Comparison of ENCODE assay signal across 8 cellular contexts in the genomic region with DNA sequence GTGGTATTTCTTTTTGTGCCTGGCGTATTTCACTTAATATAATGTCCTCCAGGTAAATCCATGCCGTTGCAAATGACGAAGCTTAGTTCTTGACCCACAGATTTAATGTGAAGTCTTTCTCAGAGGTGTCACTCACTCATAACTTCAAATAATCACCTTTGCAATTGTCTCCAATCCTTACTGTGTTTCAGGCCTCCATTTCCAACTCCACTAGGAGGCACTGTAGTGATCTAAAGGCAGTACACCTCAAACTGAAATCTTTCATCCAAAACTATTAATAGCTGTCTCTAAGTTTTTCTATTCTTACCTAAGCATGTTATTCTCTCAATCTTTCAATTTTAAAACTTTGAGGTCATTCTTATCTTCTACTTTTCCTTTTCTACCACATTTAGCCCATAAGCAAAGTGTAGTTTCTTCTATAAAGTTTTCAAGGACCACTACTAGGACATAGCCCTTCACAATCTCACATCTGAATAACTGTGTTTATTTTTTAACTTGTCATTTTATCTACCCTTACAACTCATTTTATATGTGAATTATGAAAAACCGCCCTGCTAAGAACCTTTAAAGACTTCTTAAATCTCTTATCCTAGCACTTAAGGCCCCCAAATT. TPM values are rescaled to one million over a fixed set of nuclear protein-coding genes. Genes with fewer than 3 reads are reported as not detected.
DNase-seq lines count a peak whose midpoint lies in the region; ATAC-seq, FAIRE-seq and TF ChIP-seq lines count a peak whose summit lies in the region.

No MANE protein-coding gene starts in this region.

- no peaks in the 10 kb centered on the region for H3K9me2 ChIP-seq in PC-9 (ENCODE audit: insufficient read depth)

- H3K27ac ChIP-seq in PC-9: no peak overlapping the region

- CTCF ChIA-PET in AG04449 (lab: Yijun Ruan, JAX): interaction anchor here (0.6 to 6.3 kb wide), 27 partner anchors 9 to 1229 kb away, joined by 3 to 101 read pairs (median 5); partner anchors contain the start of gene FBXO34
- CTCF ChIA-PET in GM10248 (lab: Yijun Ruan, JAX): interaction anchor here (0.6 to 5.7 kb wide), 23 partner anchors 9 to 1236 kb away, joined by 3 to 46 read pairs (median 3); no protein-coding TSS in a partner anchor
- CTCF ChIA-PET in PC-9 (lab: Charles Lee): interaction anchor here (0.6 kb wide), 1 partner anchor 182 kb away, joined by 4 read pairs; no protein-coding TSS in a partner anchor

- no peaks in the 10 kb centered on the region for H3F3A ChIP-seq in PC-9 (ENCODE audit: insufficient read depth, low read depth)

- no peaks in the 10 kb centered on the region for H3K9me3 ChIP-seq in PC-9 (ENCODE audit: insufficient read depth, low read depth)

- POLR2A ChIA-PET in AG04449 (lab: Yijun Ruan, JAX): no interaction called here
- POLR2A ChIA-PET in GM10248 (lab: Yijun Ruan, JAX): no interaction called here
- POLR2A ChIA-PET in PC-9 (lab: Charles Lee; ENCODE audit: unreplicated experiment): interaction anchor here (0.6 kb wide), 1 partner anchor 195 kb away, joined by 3 read pairs; the partner anchor contains the start of gene MAPK1IP1L

- H3K4me1 ChIP-seq in PC-9 (replicated peaks; ENCODE audit: insufficient read depth): no peaks in the 10 kb centered on the region

- DNase-seq in AG04449 (ENCODE audit: low read depth, low spot score): no peak
- DNase-seq in GM10248 (ENCODE audit: extremely low spot score): peak; percentile 38
- DNase-seq in PC-9: no peak
- DNase-seq in epithelial cell of esophagus (ENCODE audit: low read depth): peak; percentile 51
- DNase-seq in retinal pigment epithelial cell (ENCODE audit: low read depth): no peak
- DNase-seq in SHP77 (lab: John Stamatoyannopoulos, UW): no peak
- DNase-seq in frontal cortex (ENCODE audit: low spot score in 2 of 2): no peak

- H3K36me3 ChIP-seq in PC-9 (ENCODE audit: low read depth): no peaks in the 10 kb centered on the region

- H3K4me2 ChIP-seq in PC-9: no peak overlapping the region

- H2AFZ ChIP-seq in PC-9: no peak overlapping the region

- TF ChIP-seq CTCF in AG04449 (IDR thresholded peaks at IDR 0.05; ENCODE audit: insufficient read depth, low read length, missing control alignments) (peak; percentile 60), GM10248 (IDR thresholded peaks at IDR 0.05; ENCODE audit: control extremely low read depth, extremely low read depth, low read depth, missing control alignments) (peak; percentile 60), PC-9 (conservative IDR thresholded peaks at IDR 0.05) (peak; percentile 52; the same call in 1 of the 2 replicates), epithelial cell of esophagus (IDR thresholded peaks at IDR 0.05; ENCODE audit: insufficient read depth, low read depth, low read length, missing control alignments) (peak; percentile 76), retinal pigment epithelial cell (conservative IDR thresholded peaks at IDR 0.05; ENCODE audit: low read depth, low read length) (peak; percentile 87)

- ATAC-seq in GM18519 (IDR thresholded peaks at IDR 0.05; ENCODE audit: low FRiP score, unreplicated experiment): no peak

- H3K79me2 ChIP-seq in PC-9 (ENCODE audit: low read depth): no peaks in the 10 kb centered on the region

- H4K20me1 ChIP-seq in PC-9 (ENCODE audit: insufficient read depth): no peaks in the 10 kb centered on the region

- H3K27me3 ChIP-seq in PC-9 (ENCODE audit: insufficient read depth, low read depth): no peaks in the 10 kb centered on the region

- no peak overlapping the region for H3K4me3 ChIP-seq in AG04449 (ENCODE audit: low read depth, low read length)
- no peak overlapping the region for H3K4me3 ChIP-seq in PC-9
- no peak overlapping the region for H3K4me3 ChIP-seq in epithelial cell of esophagus (ENCODE audit: low read length)
- H3K4me3 ChIP-seq in retinal pigment epithelial cell (ENCODE audit: low read length): no peak overlapping the region

- BruUV-seq in PC-9 (replicated peaks; lab: Mats Ljungman, UMichigan): no TSS peak

- intact Hi-C loops in PC-9 (cut with micrococcal nuclease; ENCODE audit: unreplicated experiment): no loop called here

- no peak for FAIRE-seq in frontal cortex (lab: Jason Lieb, UNC)

RNA-seq across cellular contexts. Expression of gene FBXO34, which starts 25.5 kb away (rescaled TPM):
- total RNA-seq in PC-9 (2021): 32.8 and 33.1 TPM in 2 replicates
- total RNA-seq in frontal cortex: 45.7 TPM

RNA-seq across cellular contexts. Expression of gene DLGAP5, which starts 54.4 kb away (rescaled TPM):
- total RNA-seq in PC-9 (2021): 51.7 and 80.0 TPM in 2 replicates
- 4.9 TPM for total RNA-seq in frontal cortex

Comparison
In these comparisons a context has a peak if more than half of its experiments do, and no peak if none do; other contexts are left out.
1. DNase-seq: peak in GM10248 (single experiment) and epithelial cell of esophagus (single experiment); none in AG04449 (single experiment), PC-9 (0 of 2), retinal pigment epithelial cell (single experiment), SHP77 (0 of 2) and frontal cortex (0 of 2).
2. Peak in every context shown above with its lines, with median percentiles within 50 percentile points of each other: CTCF ChIP-seq.